Comparison of ENCODE assay signal across 22 cellular contexts in the genomic region with DNA sequence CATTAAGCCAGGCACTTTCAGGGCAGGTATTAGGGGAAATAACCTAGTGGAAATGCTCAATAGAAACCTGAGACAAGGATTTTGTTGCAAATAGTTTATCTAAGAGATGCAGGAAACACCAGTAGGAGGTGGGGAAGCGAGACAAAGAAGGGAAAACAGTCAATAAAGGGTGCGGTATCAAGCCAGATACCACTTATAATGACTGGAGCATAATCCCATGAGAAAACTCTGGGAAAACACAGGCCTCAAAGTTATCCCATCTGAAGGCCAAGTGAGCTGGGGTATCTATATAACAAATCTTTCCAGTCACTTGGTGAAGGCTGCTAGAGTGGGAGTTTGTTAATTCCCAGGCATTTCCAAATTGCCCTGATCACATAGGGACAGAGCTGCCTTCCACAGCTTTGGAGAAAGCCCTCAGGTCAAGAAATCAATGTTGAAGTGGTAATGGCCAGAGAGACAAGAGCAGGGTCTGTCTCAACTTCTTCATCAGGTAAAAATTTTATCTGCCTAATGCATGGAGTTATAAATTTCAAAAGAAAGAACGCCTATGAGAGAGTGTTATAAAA. TPM values are rescaled to one million over a fixed set of nuclear protein-coding genes. Genes with fewer than 3 reads are reported as not detected.
"Had no signal": no experiment of that assay in that cellular context is flagged by ENCODE, and none has a peak within 500 bp of the region (broad histone marks: within the 10 kb centered on the region; RNA-seq: fewer than 3 reads in every experiment).

No MANE protein-coding gene starts in this region.

- H3K4me3 ChIP-seq: dorsolateral prefrontal cortex, lung, psoas muscle, tibial artery had no signal

- H3K4me1 Mint-ChIP-seq: activated CD4-positive, alpha-beta T cell treated with anti-CD3 and anti-CD28 coated beads for 36 hours; activated naive CD8-positive, alpha-beta T cell treated with anti-CD3 and anti-CD28 coated beads for 36 hours; activated T-helper 17 cell treated with anti-CD3 and anti-CD28 coated beads, Interleukin-2, amount 50 U/mL, for 72 hours had no signal

- H3K27ac ChIP-seq: dorsolateral prefrontal cortex, psoas muscle, tibial artery had no signal

- H3K27me3 Mint-ChIP-seq: activated T-helper 17 cell treated with anti-CD3 and anti-CD28 coated beads, Interleukin-2, amount 50 U/mL, for 72 hours; naive B cell had no signal

- H3K4me1 ChIP-seq: psoas muscle had no signal

- H3K9me3 ChIP-seq: psoas muscle, tibial artery had no signal

- H3K36me3 ChIP-seq: tibial artery had no signal

- H3K27me3 ChIP-seq: dorsolateral prefrontal cortex, tibial artery had no signal

- ATAC-seq: activated CD4-positive, alpha-beta T cell treated with anti-CD3 and anti-CD28 coated beads for 36 hours; activated T-helper 17 cell treated with anti-CD3 and anti-CD28 coated beads, Interleukin-2, amount 50 U/mL, for 72 hours; left colon; psoas muscle; stimulated activated naive CD8-positive, alpha-beta T cell treated with anti-CD3 and anti-CD28 coated beads, Interleukin-15, Interleukin-2, amounts not matched to agents 100 U/mL and 50 U/mL, for 24 hours had no signal

- DNase-seq: activated CD4-positive, alpha-beta memory T cell treated with anti-CD3 and anti-CD28 coated beads for 36 hours; activated CD4-positive, alpha-beta T cell treated with anti-CD3 and anti-CD28 coated beads for 36 hours; activated naive CD4-positive, alpha-beta T cell; activated naive CD8-positive, alpha-beta T cell treated with anti-CD3 and anti-CD28 coated beads for 36 hours; activated T-cell treated with anti-CD3 and anti-CD28 coated beads for 4 hours; amniotic stem cell; caudate nucleus; dorsolateral prefrontal cortex; erythroblast; foreskin melanocyte; left colon; naive B cell; psoas muscle; right cardiac atrium; stimulated activated naive CD8-positive, alpha-beta T cell treated with anti-CD3 and anti-CD28 coated beads, Interleukin-15, Interleukin-2, amounts not matched to agents 100 U/mL and 50 U/mL, for 24 hours; substantia nigra; SW 1271; tibial artery had no signal

- H3K4me3 Mint-ChIP-seq: activated CD4-positive, alpha-beta memory T cell treated with anti-CD3 and anti-CD28 coated beads for 36 hours; activated CD4-positive, alpha-beta T cell treated with anti-CD3 and anti-CD28 coated beads for 36 hours; activated naive CD8-positive, alpha-beta T cell treated with anti-CD3 and anti-CD28 coated beads for 36 hours; activated T-helper 17 cell treated with anti-CD3 and anti-CD28 coated beads, Interleukin-2, amount 50 U/mL, for 72 hours; naive B cell had no signal

- H3K9me3 Mint-ChIP-seq: activated CD4-positive, alpha-beta memory T cell treated with anti-CD3 and anti-CD28 coated beads for 36 hours; activated T-helper 17 cell treated with anti-CD3 and anti-CD28 coated beads, Interleukin-2, amount 50 U/mL, for 72 hours had no signal

- H3K27ac Mint-ChIP-seq: activated CD4-positive, alpha-beta memory T cell treated with anti-CD3 and anti-CD28 coated beads for 36 hours; activated CD4-positive, alpha-beta T cell treated with anti-CD3 and anti-CD28 coated beads for 36 hours; activated naive CD8-positive, alpha-beta T cell treated with anti-CD3 and anti-CD28 coated beads for 36 hours; activated T-helper 17 cell treated with anti-CD3 and anti-CD28 coated beads, Interleukin-2, amount 50 U/mL, for 72 hours; naive B cell had no signal

- H3K36me3 Mint-ChIP-seq: activated CD4-positive, alpha-beta memory T cell treated with anti-CD3 and anti-CD28 coated beads for 36 hours; activated naive CD8-positive, alpha-beta T cell treated with anti-CD3 and anti-CD28 coated beads for 36 hours; naive B cell had no signal

RNA-seq across cellular contexts. Expression of gene SCRG1, which starts 55.0 kb away (rescaled TPM):
- total RNA-seq: activated CD4-positive, alpha-beta memory T cell treated with anti-CD3 and anti-CD28 coated beads for 36 hours; activated CD4-positive, alpha-beta T cell treated with anti-CD3 and anti-CD28 coated beads for 36 hours; activated naive CD8-positive, alpha-beta T cell treated with anti-CD3 and anti-CD28 coated beads for 36 hours; activated T-helper 17 cell treated with anti-CD3 and anti-CD28 coated beads, Interleukin-2, amount 50 U/mL, for 72 hours; mononuclear cell; T-helper 2 cell treated with Interferon-gamma antibody and Interleukin-4, amounts not matched to agents 100 ng/mL and 5 ng/mL, for 36 hours had no signal
